In genomic region chr11:14644396-14645246, GRCh38 we compare ENCODE assay signal across 8 cellular contexts. TPM values are rescaled to one million over a fixed set of nuclear protein-coding genes. Genes with fewer than 3 reads are reported as not detected.
DNase-seq lines count a peak whose midpoint lies in the region; ATAC-seq and TF ChIP-seq lines count a peak whose summit lies in the region.

No MANE protein-coding gene starts in this region.

- POLR2A ChIA-PET in MCF 10A (lab: Yijun Ruan, JAX) = interaction anchor here (0.5 to 1.4 kb wide), 2 partner anchors 12 to 124 kb away, joined by 3 read pairs; no protein-coding TSS in a partner anchor

- peak overlapping the region; percentile 79 for H3K4me3 ChIP-seq in kidney epithelial cell (ENCODE audit: low read depth, low read length)

- peak; percentile 45 for ATAC-seq in GM21390 (IDR thresholded peaks at IDR 0.05; ENCODE audit: unreplicated experiment)

- H3K36me3 ChIP-seq in kidney epithelial cell (ENCODE audit: control insufficient read depth, insufficient read depth, low read length) = no peaks in the 10 kb centered on the region

- no peaks in the 10 kb centered on the region for H3K36me3 Mint-ChIP-seq in MCF 10A (ENCODE audit: insufficient read depth, unreplicated experiment)

- H3K27ac Mint-ChIP-seq in MCF 10A (ENCODE audit: low read depth, unreplicated experiment) = no peak overlapping the region

- peaks cover 72% of the 10 kb centered on the region for H3K27me3 Mint-ChIP-seq in MCF 10A (ENCODE audit: insufficient read depth, unreplicated experiment)

- no peaks in the 10 kb centered on the region for H3K9me3 Mint-ChIP-seq in MCF 10A (ENCODE audit: unreplicated experiment)

- no TSS peak for BruUV-seq in MCF 10A (replicated peaks; lab: Mats Ljungman, UMichigan)

- DNase-seq in DMS53 (lab: John Stamatoyannopoulos, UW) = peak; percentile 80
- peak; percentile 6 for DNase-seq in HT1080 (ENCODE audit: low read depth)
- DNase-seq in T1000 (lab: John Stamatoyannopoulos, UW) = peak; percentile 29
- no peak for DNase-seq in MCF 10A (ENCODE audit: unreplicated experiment)
- DNase-seq in kidney epithelial cell (ENCODE audit: low read depth) = no peak
- DNase-seq in stimulated activated CD4-positive, alpha-beta T cell treated with anti-CD3 and anti-CD28 coated beads, Interleukin-2, amount 100 ng/mL, for 48 hours = peak; percentile 25 to 34
- no peak for DNase-seq in NAMALWA (ENCODE audit: low spot score)

- TF ChIP-seq CTCF in MCF 10A (IDR thresholded peaks at IDR 0.05; ENCODE audit: unreplicated experiment) (no peak), kidney epithelial cell (IDR thresholded peaks at IDR 0.05; ENCODE audit: insufficient read depth, low read length, poor library complexity, severe bottlenecking) (no peak)

- peak overlapping the region; percentile 50 for H3K4me3 Mint-ChIP-seq in MCF 10A (ENCODE audit: unreplicated experiment)

- intact Hi-C loops in MCF 10A (cut with micrococcal nuclease) = no loop called here

- no peaks in the 10 kb centered on the region for H3K4me1 Mint-ChIP-seq in MCF 10A (ENCODE audit: insufficient read depth, unreplicated experiment)

- peaks cover 4% of the 10 kb centered on the region for H3K27me3 ChIP-seq in kidney epithelial cell (ENCODE audit: control insufficient read depth, insufficient read depth, low read length)

- CTCF ChIA-PET in MCF 10A (lab: Yijun Ruan, JAX) = interaction anchor here (0.6 to 1.4 kb wide), 7 partner anchors 9 to 825 kb away, joined by 3 to 4 read pairs (median 3); no protein-coding TSS in a partner anchor

RNA-seq across cellular contexts. Expression of gene PDE3B, which starts 1.0 kb away (rescaled TPM):
- not detected in 2 replicates for total RNA-seq in HT1080 (2014; rRNA removed; shearing (Covaris generic))
- not detected in 2 replicates for polyA plus RNA-seq in HT1080 (2015; cell fraction: cytosol; rRNA removed)
- not detected in 2 replicates for polyA plus RNA-seq in HT1080 (2015; cell fraction: nucleus; rRNA removed)
- 0.23 and 0.32 TPM in 2 replicates for total RNA-seq in MCF 10A (2022)
- total RNA-seq in kidney epithelial cell = 3.1 TPM in 2 replicates

Comparison
In these comparisons a context has a peak if more than half of its experiments do, and no peak if none do; other contexts are left out.
1. DNase-seq: peak in DMS53 (single experiment), HT1080 (single experiment), T1000 (single experiment) and stimulated activated CD4-positive, alpha-beta T cell treated with anti-CD3 and anti-CD28 coated beads, Interleukin-2, amount 100 ng/mL, for 48 hours (2 of 2); none in MCF 10A (single experiment), kidney epithelial cell (single experiment) and NAMALWA (single experiment).